In genomic region chr7:151091431-151091830, GRCh38 we compare ENCODE assay signal across 10 cellular contexts.
DNase-seq lines count a peak whose midpoint lies in the region; TF ChIP-seq lines count a peak whose summit lies in the region.
"Had no signal": no experiment of that assay in that cellular context is flagged by ENCODE, and none has a peak within 500 bp of the region (broad histone marks: within the 10 kb centered on the region; RNA-seq: fewer than 3 reads in every experiment).

No MANE protein-coding gene starts in this region.

- in situ Hi-C loops in brain microvascular endothelial cell (cut with HindIII; ENCODE audit: low pct_ligation_motif_present, low sequenced_read_pairs), result no loop called here

- H3K27ac ChIP-seq in brain microvascular endothelial cell, result no peak overlapping the region

- H3K4me3 Mint-ChIP-seq in nephron, result no peak overlapping the region

- H3K4me3 ChIP-seq in brain microvascular endothelial cell (ENCODE audit: low read depth, low read length), result no peak overlapping the region

- H3K36me3 ChIP-seq in brain microvascular endothelial cell (replicated peaks), result no peaks in the 10 kb centered on the region

- TF ChIP-seq CTCF in LNCAP (IDR thresholded peaks at IDR 0.05) (peak; percentile 70; the same call in 1 of the 2 replicates), brain microvascular endothelial cell (IDR thresholded peaks at IDR 0.05; ENCODE audit: low read depth, low read length, missing control alignments) (peak; percentile 79), nephron (IDR thresholded peaks at IDR 0.05; ENCODE audit: unreplicated experiment in 3 of 3) (peak in 2 of 3 experiments; percentile 16 to 35)

- peaks cover 27% of the 10 kb centered on the region for H3K4me1 Mint-ChIP-seq in nephron

- no peaks in the 10 kb centered on the region for H3K9me3 Mint-ChIP-seq in nephron

- H3K27ac Mint-ChIP-seq in nephron, result no peak overlapping the region

- peak; percentile 14 for DNase-seq in GF-D8 (lab: John Stamatoyannopoulos, UW)
- DNase-seq in brain microvascular endothelial cell, result no peak
- DNase-seq in cortex of kidney (lab: John Stamatoyannopoulos, UW), result no peak
- DNase-seq in DMS153 (lab: John Stamatoyannopoulos, UW), result no peak
- DNase-seq in activated T-cell treated with anti-CD3 and anti-CD28 coated beads, Interleukin-2, amount 50 U/mL, for 1 hour, result no peak
- no peak for DNase-seq in activated naive CD4-positive, alpha-beta T cell treated with anti-CD3 and anti-CD28 coated beads, Interleukin-2, amount 50 U/mL, for 16 hours
- DNase-seq: NCI-H1048; stimulated activated CD4-positive, alpha-beta T cell treated with anti-CD3 and anti-CD28 coated beads, Interleukin-12 subunit alpha, Interleukin-12 subunit beta, amount 100 ng/mL, for 4 hours had no signal

- H3K27me3 ChIP-seq in brain microvascular endothelial cell (replicated peaks), result no peaks in the 10 kb centered on the region

- no peaks in the 10 kb centered on the region for H3K36me3 Mint-ChIP-seq in nephron (ENCODE audit: low read depth)

- peaks cover 4% of the 10 kb centered on the region for H3K27me3 Mint-ChIP-seq in nephron (ENCODE audit: low read depth)

Comparison
In these comparisons a context has a peak if more than half of its experiments do, and no peak if none do; other contexts are left out.
1. CTCF ChIP-seq: peak in every context shown above with its lines; median percentile 79 in brain microvascular endothelial cell; 70 in LNCAP; 26 in nephron.